Comparison of ENCODE assay signal across 7 cellular contexts in the genomic region with DNA sequence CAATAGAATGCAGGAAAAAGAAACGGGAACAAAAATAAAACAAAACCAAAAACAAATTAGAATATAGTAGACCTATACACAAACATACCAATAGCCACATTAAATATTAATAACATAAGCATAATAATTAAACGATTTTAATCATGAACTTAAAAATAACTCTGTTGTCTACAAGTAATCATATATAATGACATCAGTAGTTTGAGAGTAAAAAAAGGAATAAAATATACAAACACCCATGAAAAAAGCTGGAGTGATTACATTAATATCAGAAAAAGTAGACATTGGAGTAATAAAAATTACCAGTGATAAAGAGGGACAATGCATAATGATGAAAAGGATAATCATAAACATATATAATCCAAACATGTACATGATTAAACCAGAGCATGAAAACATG.
"Had no signal": no experiment of that assay in that cellular context is flagged by ENCODE, and none has a peak within 500 bp of the region (broad histone marks: within the 10 kb centered on the region; RNA-seq: fewer than 3 reads in every experiment).

No MANE protein-coding gene starts in this region.

- DNase-seq: GDM1, GF-D8 had no signal

- FAIRE-seq: GM12878, GM12891, GM12892, GM18507, GM19239 had no signal

- H3K4me3 ChIP-seq: GM12878 had no signal

- ATAC-seq: GM12878 had no signal
